In the genomic region with DNA sequence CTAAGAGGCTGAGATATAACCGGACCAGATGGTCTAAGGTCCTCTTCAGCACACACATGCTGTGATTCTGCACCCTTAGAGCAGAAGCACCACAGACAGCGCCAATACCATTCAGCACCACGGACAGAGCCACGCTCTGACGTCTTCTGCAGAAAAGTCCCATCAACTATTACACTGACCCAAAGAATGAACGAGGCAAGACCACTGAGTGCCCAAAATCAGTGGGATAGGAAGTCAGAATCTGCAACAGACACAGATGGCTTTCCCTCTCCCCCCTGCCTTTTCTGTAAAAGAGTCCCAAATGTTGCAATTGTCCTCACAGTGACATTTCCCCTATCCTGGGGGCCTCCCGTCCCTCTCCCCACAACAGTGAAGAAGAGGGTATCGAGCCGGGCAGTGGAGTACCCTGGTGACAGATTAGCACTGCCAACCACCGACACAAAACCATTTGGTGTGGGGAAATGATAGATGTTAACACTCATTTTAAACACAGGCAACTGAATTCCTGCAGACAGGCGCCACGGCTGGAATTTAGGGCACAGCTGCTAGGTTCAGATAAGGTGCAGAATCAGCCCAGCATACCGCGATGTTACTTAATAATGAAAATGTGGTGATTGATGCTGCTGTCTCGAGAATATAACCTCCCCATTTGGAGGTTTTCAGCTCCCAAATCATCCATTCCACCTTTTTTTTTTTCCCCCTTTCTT, we compare ENCODE assay signal across 1 cellular context.
TF ChIP-seq lines count a peak whose summit lies in the region.

No MANE protein-coding gene starts in this region.

TF ChIP-seq in HepG2, 621 proteins besides CTCF, POLR2A, EP300 and RAD21 (continued from another document and continues in another):
- TF ChIP-seq, protein P1, sequence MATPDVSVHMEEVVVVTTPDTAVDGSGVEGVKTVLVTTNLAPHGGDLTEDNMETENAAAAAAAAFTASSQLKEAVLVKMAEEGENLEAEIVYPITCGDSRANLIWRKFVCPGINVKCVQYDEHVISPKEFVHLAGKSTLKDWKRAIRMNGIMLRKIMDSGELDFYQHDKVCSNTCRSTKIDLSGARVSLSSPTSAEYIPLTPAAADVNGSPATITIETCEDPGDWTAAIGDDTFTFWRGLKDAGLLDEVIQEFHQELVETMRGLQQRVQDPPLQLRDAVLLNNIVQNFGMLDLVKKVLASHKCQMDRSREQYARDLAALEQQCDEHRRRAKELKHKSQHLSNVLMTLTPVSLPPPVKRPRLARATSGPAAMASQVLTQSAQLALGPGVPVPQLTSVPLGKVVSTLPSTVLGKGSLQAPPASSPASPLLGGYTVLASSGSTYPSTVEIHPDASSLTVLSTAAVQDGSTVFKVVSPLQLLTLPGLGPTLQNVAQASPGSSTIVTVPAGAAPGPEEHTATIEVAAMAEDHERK (CRISPR knock-in tag; IDR thresholded peaks at IDR 0.05; ENCODE audit: low read depth) = peak; percentile 73; the same call in 1 of the 2 replicates
- TF ChIP-seq, protein P2, sequence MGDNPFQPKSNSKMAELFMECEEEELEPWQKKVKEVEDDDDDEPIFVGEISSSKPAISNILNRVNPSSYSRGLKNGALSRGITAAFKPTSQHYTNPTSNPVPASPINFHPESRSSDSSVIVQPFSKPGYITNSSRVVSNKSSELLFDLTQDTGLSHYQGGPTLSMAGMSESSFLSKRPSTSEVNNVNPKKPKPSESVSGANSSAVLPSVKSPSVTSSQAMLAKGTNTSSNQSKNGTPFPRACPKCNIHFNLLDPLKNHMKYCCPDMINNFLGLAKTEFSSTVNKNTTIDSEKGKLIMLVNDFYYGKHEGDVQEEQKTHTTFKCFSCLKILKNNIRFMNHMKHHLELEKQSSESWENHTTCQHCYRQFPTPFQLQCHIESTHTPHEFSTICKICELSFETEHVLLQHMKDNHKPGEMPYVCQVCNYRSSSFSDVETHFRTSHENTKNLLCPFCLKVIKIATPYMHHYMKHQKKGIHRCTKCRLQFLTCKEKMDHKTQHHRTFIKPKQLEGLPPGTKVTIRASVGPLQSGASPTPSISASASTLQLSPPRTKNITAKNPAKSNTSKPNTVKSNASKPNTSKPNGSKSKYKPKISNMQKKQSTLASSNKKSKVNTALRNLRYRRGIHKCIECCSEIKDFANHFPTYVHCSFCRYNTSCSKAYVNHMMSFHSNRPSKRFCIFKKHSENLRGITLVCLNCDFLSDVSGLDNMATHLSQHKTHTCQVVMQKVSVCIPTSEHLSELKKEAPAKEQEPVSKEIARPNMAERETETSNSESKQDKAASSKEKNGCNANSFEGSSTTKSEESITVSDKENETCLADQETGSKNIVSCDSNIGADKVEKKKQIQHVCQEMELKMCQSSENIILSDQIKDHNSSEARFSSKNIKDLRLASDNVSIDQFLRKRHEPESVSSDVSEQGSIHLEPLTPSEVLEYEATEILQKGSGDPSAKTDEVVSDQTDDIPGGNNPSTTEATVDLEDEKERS (CRISPR knock-in tag; IDR thresholded peaks at IDR 0.05) = peak; percentile 99
- TF ChIP-seq, protein P3, sequence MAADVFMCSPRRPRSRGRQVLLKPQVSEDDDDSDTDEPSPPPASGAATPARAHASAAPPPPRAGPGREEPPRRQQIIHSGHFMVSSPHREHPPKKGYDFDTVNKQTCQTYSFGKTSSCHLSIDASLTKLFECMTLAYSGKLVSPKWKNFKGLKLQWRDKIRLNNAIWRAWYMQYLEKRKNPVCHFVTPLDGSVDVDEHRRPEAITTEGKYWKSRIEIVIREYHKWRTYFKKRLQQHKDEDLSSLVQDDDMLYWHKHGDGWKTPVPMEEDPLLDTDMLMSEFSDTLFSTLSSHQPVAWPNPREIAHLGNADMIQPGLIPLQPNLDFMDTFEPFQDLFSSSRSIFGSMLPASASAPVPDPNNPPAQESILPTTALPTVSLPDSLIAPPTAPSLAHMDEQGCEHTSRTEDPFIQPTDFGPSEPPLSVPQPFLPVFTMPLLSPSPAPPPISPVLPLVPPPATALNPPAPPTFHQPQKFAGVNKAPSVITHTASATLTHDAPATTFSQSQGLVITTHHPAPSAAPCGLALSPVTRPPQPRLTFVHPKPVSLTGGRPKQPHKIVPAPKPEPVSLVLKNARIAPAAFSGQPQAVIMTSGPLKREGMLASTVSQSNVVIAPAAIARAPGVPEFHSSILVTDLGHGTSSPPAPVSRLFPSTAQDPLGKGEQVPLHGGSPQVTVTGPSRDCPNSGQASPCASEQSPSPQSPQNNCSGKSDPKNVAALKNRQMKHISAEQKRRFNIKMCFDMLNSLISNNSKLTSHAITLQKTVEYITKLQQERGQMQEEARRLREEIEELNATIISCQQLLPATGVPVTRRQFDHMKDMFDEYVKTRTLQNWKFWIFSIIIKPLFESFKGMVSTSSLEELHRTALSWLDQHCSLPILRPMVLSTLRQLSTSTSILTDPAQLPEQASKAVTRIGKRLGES (CRISPR knock-in tag; IDR thresholded peaks at IDR 0.05; ENCODE audit: borderline replicate concordance) = peak; percentile 99
- TF ChIP-seq AKAP8 (CRISPR knock-in tag; IDR thresholded peaks at IDR 0.05) = peak; percentile 93
- peak; percentile 78 for TF ChIP-seq RFX3 (CRISPR knock-in tag; IDR thresholded peaks at IDR 0.05)
- TF ChIP-seq, protein P4, sequence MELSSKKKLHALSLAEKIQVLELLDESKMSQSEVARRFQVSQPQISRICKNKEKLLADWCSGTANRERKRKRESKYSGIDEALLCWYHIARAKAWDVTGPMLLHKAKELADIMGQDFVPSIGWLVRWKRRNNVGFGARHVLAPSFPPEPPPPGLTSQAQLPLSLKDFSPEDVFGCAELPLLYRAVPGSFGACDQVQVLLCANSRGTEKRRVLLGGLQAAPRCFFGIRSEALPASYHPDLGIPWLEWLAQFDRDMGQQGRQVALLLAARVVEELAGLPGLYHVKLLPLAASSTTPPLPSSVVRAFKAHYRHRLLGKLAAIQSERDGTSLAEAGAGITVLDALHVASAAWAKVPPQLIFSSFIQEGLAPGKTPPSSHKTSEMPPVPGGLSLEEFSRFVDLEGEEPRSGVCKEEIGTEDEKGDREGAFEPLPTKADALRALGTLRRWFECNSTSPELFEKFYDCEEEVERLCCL (CRISPR knock-in tag; IDR thresholded peaks at IDR 0.05; ENCODE audit: borderline replicate concordance) = peak; percentile 99; the same call in 1 of the 2 replicates
- TF ChIP-seq HMG20B (CRISPR knock-in tag; conservative IDR thresholded peaks at IDR 0.05) = peak; percentile 99
- TF ChIP-seq ETV6 (CRISPR knock-in tag; conservative IDR thresholded peaks at IDR 0.05) = peak; percentile 100
- no peak for TF ChIP-seq MBD4 (IDR thresholded peaks at IDR 0.05; ENCODE audit: borderline replicate concordance, low read length)
- TF ChIP-seq YY1 (IDR thresholded peaks at IDR 0.05; ENCODE audit: insufficient read depth, insufficient replicate concordance, low read depth, low read length) = no peak
- TF ChIP-seq PPARG (CRISPR knock-in tag; conservative IDR thresholded peaks at IDR 0.05) = peak; percentile 96
- peak; percentile 97 for TF ChIP-seq ZNF335 (CRISPR knock-in tag; IDR thresholded peaks at IDR 0.05)
- TF ChIP-seq POGZ (CRISPR knock-in tag; IDR thresholded peaks at IDR 0.05) = no peak
- TF ChIP-seq, protein P5, sequence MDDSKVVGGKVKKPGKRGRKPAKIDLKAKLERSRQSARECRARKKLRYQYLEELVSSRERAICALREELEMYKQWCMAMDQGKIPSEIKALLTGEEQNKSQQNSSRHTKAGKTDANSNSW (CRISPR knock-in tag; IDR thresholded peaks at IDR 0.05; ENCODE audit: borderline replicate concordance) = peak; percentile 99
- TF ChIP-seq ZFP41 (CRISPR knock-in tag; IDR thresholded peaks at IDR 0.05; ENCODE audit: borderline replicate concordance) = peak; percentile 98
- TF ChIP-seq ARID2 (CRISPR knock-in tag; IDR thresholded peaks at IDR 0.05; ENCODE audit: borderline replicate concordance) = peak; percentile 95
- peak; percentile 100 for TF ChIP-seq ZNF232 (CRISPR knock-in tag; IDR thresholded peaks at IDR 0.05; ENCODE audit: borderline replicate concordance)
- peak; percentile 97 for TF ChIP-seq FOXO1 (CRISPR knock-in tag; IDR thresholded peaks at IDR 0.05)
- TF ChIP-seq, protein P6, sequence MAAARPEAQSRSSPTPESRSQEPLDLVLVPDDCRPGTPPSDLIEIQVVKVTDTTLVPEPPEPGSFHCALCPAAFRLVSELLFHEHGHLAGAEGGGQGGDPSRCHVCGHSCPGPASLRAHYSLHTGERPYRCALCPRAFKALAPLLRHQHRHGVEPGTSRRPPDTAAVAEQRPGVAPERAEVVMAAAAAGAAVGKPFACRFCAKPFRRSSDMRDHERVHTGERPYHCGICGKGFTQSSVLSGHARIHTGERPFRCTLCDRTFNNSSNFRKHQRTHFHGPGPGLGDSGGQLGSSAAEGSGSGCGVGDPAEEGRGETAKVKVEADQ (CRISPR knock-in tag; IDR thresholded peaks at IDR 0.05; ENCODE audit: borderline replicate concordance) = peak; percentile 99; the same call in 1 of the 2 replicates
- TF ChIP-seq IRF2 (CRISPR knock-in tag; IDR thresholded peaks at IDR 0.05) = peak; percentile 99
- no peak for TF ChIP-seq GATA4 (IDR thresholded peaks at IDR 0.05; ENCODE audit: borderline replicate concordance, low read depth)
- peak; percentile 99; the same call in 1 of the 2 replicates for TF ChIP-seq PAX8 (CRISPR knock-in tag; IDR thresholded peaks at IDR 0.05; ENCODE audit: borderline replicate concordance)
- TF ChIP-seq, protein P7, sequence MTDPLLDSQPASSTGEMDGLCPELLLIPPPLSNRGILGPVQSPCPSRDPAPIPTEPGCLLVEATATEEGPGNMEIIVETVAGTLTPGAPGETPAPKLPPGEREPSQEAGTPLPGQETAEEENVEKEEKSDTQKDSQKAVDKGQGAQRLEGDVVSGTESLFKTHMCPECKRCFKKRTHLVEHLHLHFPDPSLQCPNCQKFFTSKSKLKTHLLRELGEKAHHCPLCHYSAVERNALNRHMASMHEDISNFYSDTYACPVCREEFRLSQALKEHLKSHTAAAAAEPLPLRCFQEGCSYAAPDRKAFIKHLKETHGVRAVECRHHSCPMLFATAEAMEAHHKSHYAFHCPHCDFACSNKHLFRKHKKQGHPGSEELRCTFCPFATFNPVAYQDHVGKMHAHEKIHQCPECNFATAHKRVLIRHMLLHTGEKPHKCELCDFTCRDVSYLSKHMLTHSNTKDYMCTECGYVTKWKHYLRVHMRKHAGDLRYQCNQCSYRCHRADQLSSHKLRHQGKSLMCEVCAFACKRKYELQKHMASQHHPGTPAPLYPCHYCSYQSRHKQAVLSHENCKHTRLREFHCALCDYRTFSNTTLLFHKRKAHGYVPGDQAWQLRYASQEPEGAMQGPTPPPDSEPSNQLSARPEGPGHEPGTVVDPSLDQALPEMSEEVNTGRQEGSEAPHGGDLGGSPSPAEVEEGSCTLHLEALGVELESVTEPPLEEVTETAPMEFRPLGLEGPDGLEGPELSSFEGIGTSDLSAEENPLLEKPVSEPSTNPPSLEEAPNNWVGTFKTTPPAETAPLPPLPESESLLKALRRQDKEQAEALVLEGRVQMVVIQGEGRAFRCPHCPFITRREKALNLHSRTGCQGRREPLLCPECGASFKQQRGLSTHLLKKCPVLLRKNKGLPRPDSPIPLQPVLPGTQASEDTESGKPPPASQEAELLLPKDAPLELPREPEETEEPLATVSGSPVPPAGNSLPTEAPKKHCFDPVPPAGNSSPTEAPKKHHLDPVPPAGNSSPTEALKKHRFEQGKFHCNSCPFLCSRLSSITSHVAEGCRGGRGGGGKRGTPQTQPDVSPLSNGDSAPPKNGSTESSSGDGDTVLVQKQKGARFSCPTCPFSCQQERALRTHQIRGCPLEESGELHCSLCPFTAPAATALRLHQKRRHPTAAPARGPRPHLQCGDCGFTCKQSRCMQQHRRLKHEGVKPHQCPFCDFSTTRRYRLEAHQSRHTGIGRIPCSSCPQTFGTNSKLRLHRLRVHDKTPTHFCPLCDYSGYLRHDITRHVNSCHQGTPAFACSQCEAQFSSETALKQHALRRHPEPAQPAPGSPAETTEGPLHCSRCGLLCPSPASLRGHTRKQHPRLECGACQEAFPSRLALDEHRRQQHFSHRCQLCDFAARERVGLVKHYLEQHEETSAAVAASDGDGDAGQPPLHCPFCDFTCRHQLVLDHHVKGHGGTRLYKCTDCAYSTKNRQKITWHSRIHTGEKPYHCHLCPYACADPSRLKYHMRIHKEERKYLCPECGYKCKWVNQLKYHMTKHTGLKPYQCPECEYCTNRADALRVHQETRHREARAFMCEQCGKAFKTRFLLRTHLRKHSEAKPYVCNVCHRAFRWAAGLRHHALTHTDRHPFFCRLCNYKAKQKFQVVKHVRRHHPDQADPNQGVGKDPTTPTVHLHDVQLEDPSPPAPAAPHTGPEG (CRISPR knock-in tag; IDR thresholded peaks at IDR 0.05) = peak; percentile 98
- TF ChIP-seq SATB2 (CRISPR knock-in tag; IDR thresholded peaks at IDR 0.05) = peak; percentile 100
- peak; percentile 98 for TF ChIP-seq ELF3 (CRISPR knock-in tag; IDR thresholded peaks at IDR 0.05)
- TF ChIP-seq MAZ (IDR thresholded peaks at IDR 0.05; ENCODE audit: borderline replicate concordance, low read depth, low read length) = no peak
- peak; percentile 98 for TF ChIP-seq MAZ (CRISPR knock-in tag; IDR thresholded peaks at IDR 0.05; ENCODE audit: low read depth)
- TF ChIP-seq, protein P8, sequence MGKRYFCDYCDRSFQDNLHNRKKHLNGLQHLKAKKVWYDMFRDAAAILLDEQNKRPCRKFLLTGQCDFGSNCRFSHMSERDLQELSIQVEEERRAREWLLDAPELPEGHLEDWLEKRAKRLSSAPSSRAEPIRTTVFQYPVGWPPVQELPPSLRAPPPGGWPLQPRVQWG (CRISPR knock-in tag; IDR thresholded peaks at IDR 0.05; ENCODE audit: borderline replicate concordance, low read depth) = peak; percentile 98
- peak; percentile 99 for TF ChIP-seq ZNF160 (CRISPR knock-in tag; IDR thresholded peaks at IDR 0.05)
- TF ChIP-seq ZNF678 (CRISPR knock-in tag; IDR thresholded peaks at IDR 0.05) = peak; percentile 98
- peak; percentile 99 for TF ChIP-seq MAF1 (CRISPR knock-in tag; IDR thresholded peaks at IDR 0.05; ENCODE audit: borderline replicate concordance)
- no peak for TF ChIP-seq ZNF282 (IDR thresholded peaks at IDR 0.05; ENCODE audit: partially characterized antibody)
- TF ChIP-seq, protein P9, sequence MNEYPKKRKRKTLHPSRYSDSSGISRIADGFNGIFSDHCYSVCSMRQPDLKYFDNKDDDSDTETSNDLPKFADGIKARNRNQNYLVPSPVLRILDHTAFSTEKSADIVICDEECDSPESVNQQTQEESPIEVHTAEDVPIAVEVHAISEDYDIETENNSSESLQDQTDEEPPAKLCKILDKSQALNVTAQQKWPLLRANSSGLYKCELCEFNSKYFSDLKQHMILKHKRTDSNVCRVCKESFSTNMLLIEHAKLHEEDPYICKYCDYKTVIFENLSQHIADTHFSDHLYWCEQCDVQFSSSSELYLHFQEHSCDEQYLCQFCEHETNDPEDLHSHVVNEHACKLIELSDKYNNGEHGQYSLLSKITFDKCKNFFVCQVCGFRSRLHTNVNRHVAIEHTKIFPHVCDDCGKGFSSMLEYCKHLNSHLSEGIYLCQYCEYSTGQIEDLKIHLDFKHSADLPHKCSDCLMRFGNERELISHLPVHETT (CRISPR knock-in tag; conservative IDR thresholded peaks at IDR 0.05) = peak; percentile 99
- TF ChIP-seq ZNF83 (CRISPR knock-in tag; IDR thresholded peaks at IDR 0.05; ENCODE audit: borderline replicate concordance) = peak; percentile 99
- TF ChIP-seq, protein P10, sequence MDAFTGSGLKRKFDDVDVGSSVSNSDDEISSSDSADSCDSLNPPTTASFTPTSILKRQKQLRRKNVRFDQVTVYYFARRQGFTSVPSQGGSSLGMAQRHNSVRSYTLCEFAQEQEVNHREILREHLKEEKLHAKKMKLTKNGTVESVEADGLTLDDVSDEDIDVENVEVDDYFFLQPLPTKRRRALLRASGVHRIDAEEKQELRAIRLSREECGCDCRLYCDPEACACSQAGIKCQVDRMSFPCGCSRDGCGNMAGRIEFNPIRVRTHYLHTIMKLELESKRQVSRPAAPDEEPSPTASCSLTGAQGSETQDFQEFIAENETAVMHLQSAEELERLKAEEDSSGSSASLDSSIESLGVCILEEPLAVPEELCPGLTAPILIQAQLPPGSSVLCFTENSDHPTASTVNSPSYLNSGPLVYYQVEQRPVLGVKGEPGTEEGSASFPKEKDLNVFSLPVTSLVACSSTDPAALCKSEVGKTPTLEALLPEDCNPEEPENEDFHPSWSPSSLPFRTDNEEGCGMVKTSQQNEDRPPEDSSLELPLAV (CRISPR knock-in tag; conservative IDR thresholded peaks at IDR 0.05; ENCODE audit: low read depth) = peak; percentile 94
- peak; percentile 90; the same call in 1 of the 2 replicates for TF ChIP-seq ZNF224 (CRISPR knock-in tag; IDR thresholded peaks at IDR 0.05)
- peak; percentile 82; the same call in 1 of the 2 replicates for TF ChIP-seq ZNF775 (CRISPR knock-in tag; IDR thresholded peaks at IDR 0.05; ENCODE audit: borderline replicate concordance)
